Comparison of ENCODE assay signal across 1 cellular context in genomic region chr10:119113805-119114732, GRCh38.
A peak's percentile ranks its signal among the peaks of the same experiment; 100 is the strongest.
TF ChIP-seq lines count a peak whose summit lies in the region.

No MANE protein-coding gene starts in this region.

TF ChIP-seq in HepG2, 621 proteins besides CTCF, POLR2A, EP300 and RAD21 (continued from another document and continues in another):
- no peak for TF ChIP-seq ZBTB40 (IDR thresholded peaks at IDR 0.05)
- peak; percentile 35; the same call in 1 of the 2 replicates for TF ChIP-seq ZBTB40 (CRISPR knock-in tag; IDR thresholded peaks at IDR 0.05)
- peak; percentile 73; the same call in 1 of the 2 replicates for TF ChIP-seq FOXK1 (CRISPR knock-in tag; IDR thresholded peaks at IDR 0.05; ENCODE audit: borderline replicate concordance, low read depth)
- no peak for TF ChIP-seq ZBTB42 (CRISPR knock-in tag; IDR thresholded peaks at IDR 0.05)
- TF ChIP-seq ZBTB37 (CRISPR knock-in tag; IDR thresholded peaks at IDR 0.05), result 0 out of 2 replicates have a peak, but pooled peaks have one; percentile 52
- no peak for TF ChIP-seq ZNF382 (CRISPR knock-in tag; IDR thresholded peaks at IDR 0.05; ENCODE audit: borderline replicate concordance)
- TF ChIP-seq, protein P1, sequence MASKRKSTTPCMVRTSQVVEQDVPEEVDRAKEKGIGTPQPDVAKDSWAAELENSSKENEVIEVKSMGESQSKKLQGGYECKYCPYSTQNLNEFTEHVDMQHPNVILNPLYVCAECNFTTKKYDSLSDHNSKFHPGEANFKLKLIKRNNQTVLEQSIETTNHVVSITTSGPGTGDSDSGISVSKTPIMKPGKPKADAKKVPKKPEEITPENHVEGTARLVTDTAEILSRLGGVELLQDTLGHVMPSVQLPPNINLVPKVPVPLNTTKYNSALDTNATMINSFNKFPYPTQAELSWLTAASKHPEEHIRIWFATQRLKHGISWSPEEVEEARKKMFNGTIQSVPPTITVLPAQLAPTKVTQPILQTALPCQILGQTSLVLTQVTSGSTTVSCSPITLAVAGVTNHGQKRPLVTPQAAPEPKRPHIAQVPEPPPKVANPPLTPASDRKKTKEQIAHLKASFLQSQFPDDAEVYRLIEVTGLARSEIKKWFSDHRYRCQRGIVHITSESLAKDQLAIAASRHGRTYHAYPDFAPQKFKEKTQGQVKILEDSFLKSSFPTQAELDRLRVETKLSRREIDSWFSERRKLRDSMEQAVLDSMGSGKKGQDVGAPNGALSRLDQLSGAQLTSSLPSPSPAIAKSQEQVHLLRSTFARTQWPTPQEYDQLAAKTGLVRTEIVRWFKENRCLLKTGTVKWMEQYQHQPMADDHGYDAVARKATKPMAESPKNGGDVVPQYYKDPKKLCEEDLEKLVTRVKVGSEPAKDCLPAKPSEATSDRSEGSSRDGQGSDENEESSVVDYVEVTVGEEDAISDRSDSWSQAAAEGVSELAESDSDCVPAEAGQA (IDR thresholded peaks at IDR 0.05; ENCODE audit: low read depth), result peak; percentile 59; the same call in 1 of the 2 replicates
- TF ChIP-seq, protein P1 (CRISPR knock-in tag; IDR thresholded peaks at IDR 0.05; ENCODE audit: borderline replicate concordance), result no peak
- TF ChIP-seq YEATS4 (CRISPR knock-in tag; IDR thresholded peaks at IDR 0.05; ENCODE audit: borderline replicate concordance), result peak; percentile 65; the same call in 1 of the 2 replicates
- TF ChIP-seq SPEN (CRISPR knock-in tag; IDR thresholded peaks at IDR 0.05; ENCODE audit: low read depth), result peak; percentile 43; the same call in 1 of the 2 replicates
- TF ChIP-seq ZNF746 (CRISPR knock-in tag; IDR thresholded peaks at IDR 0.05), result peak; percentile 58; the same call in 1 of the 2 replicates
- TF ChIP-seq ELK4 (CRISPR knock-in tag; IDR thresholded peaks at IDR 0.05; ENCODE audit: borderline replicate concordance), result no peak
- TF ChIP-seq ATF4 (CRISPR knock-in tag; IDR thresholded peaks at IDR 0.05), result peak in 1 of 2 experiments; percentile 97; a peak in 2 of 4 replicates
- TF ChIP-seq HOXA3 (CRISPR knock-in tag; IDR thresholded peaks at IDR 0.05), result peak; percentile 72
- no peak for TF ChIP-seq ZNF564 (CRISPR knock-in tag; IDR thresholded peaks at IDR 0.05)
- TF ChIP-seq NFIC (IDR thresholded peaks at IDR 0.05; ENCODE audit: low read length), result peak; percentile 87
- 0 out of 2 replicates have a peak, but pooled peaks have one; percentile 47 for TF ChIP-seq ZNF317 (CRISPR knock-in tag; IDR thresholded peaks at IDR 0.05)
- no peak for TF ChIP-seq GZF1 (CRISPR knock-in tag; IDR thresholded peaks at IDR 0.05)
- TF ChIP-seq SMARCC2 (IDR thresholded peaks at IDR 0.05), result peak; percentile 98
- TF ChIP-seq HOXA7 (CRISPR knock-in tag; IDR thresholded peaks at IDR 0.05), result no peak
- TF ChIP-seq RFXANK (CRISPR knock-in tag; IDR thresholded peaks at IDR 0.05), result no peak
- TF ChIP-seq HOXA5 (CRISPR knock-in tag; IDR thresholded peaks at IDR 0.05), result peak; percentile 63; the same call in 1 of the 2 replicates
- peak; percentile 50; the same call in 1 of the 2 replicates for TF ChIP-seq ZBTB25 (CRISPR knock-in tag; IDR thresholded peaks at IDR 0.05)
- no peak for TF ChIP-seq ZNF75D (CRISPR knock-in tag; IDR thresholded peaks at IDR 0.05; ENCODE audit: borderline replicate concordance)
- peak; percentile 45; the same call in 1 of the 2 replicates for TF ChIP-seq THAP9 (CRISPR knock-in tag; IDR thresholded peaks at IDR 0.05; ENCODE audit: borderline replicate concordance)
- TF ChIP-seq FOXJ3 (CRISPR knock-in tag; IDR thresholded peaks at IDR 0.05; ENCODE audit: borderline replicate concordance), result peak; percentile 86
- TF ChIP-seq, protein P2, sequence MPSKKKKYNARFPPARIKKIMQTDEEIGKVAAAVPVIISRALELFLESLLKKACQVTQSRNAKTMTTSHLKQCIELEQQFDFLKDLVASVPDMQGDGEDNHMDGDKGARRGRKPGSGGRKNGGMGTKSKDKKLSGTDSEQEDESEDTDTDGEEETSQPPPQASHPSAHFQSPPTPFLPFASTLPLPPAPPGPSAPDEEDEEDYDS (CRISPR knock-in tag; IDR thresholded peaks at IDR 0.05), result peak; percentile 61
- TF ChIP-seq HMG20B (CRISPR knock-in tag; conservative IDR thresholded peaks at IDR 0.05), result peak; percentile 82
- peak; percentile 88 for TF ChIP-seq RARA (CRISPR knock-in tag; IDR thresholded peaks at IDR 0.05)
- TF ChIP-seq, protein P3, sequence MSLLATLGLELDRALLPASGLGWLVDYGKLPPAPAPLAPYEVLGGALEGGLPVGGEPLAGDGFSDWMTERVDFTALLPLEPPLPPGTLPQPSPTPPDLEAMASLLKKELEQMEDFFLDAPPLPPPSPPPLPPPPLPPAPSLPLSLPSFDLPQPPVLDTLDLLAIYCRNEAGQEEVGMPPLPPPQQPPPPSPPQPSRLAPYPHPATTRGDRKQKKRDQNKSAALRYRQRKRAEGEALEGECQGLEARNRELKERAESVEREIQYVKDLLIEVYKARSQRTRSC (CRISPR knock-in tag; IDR thresholded peaks at IDR 0.05; ENCODE audit: low read depth), result no peak
- 0 out of 2 replicates have a peak, but pooled peaks have one; percentile 34 for TF ChIP-seq ZNF264 (CRISPR knock-in tag; IDR thresholded peaks at IDR 0.05)
- TF ChIP-seq ATF1 (CRISPR knock-in tag; IDR thresholded peaks at IDR 0.05), result peak; percentile 53; the same call in 1 of the 2 replicates
- TF ChIP-seq GATAD1 (CRISPR knock-in tag; IDR thresholded peaks at IDR 0.05), result peak; percentile 36; the same call in 1 of the 2 replicates
